9 cellular contexts compared by ENCODE assay signal in the genomic region with DNA sequence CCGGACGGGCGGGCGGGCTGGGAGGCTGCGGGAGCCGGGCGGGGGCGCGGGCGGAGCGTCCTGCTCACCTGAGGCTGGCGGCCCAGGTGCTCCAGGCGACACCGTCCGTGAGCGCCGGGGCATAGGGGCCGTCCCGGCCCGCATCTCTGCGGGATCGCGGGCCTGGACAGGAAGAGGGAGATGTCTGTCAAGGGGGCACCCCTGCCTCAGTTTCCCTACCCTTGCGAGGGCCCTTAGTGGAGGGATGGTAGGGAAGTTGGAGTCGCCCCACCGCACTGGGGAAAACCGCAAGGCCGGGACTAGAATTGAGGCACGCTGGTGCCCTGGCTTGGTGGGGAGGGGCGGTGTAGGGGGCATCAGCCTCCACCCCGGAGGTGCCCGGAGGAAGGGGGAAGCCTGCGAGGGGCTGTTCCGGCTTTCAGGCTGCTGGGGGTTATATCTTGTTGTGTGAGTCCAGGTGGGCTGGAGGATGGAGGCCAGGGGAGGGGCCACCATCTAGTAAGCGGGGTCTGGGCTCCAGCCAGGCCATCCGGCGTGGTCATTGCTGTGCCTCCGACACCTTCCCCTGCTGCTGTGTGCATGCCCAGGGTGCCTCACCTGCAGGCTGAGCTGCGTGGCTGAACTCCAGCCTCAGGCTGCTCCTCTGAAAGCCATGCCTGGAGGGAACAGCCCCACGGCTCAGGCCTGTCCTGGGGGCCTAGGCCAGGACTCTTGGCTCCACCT. TPM values are rescaled to one million over a fixed set of nuclear protein-coding genes. Genes with fewer than 3 reads are reported as not detected.
DNase-seq lines count a peak whose midpoint lies in the region; ATAC-seq and TF ChIP-seq lines count a peak whose summit lies in the region.
"Had no signal": no experiment of that assay in that cellular context is flagged by ENCODE, and none has a peak within 500 bp of the region (broad histone marks: within the 10 kb centered on the region; RNA-seq: fewer than 3 reads in every experiment).

No MANE protein-coding gene starts in this region.

- peak overlapping the region; percentile 29 for H3K4me3 Mint-ChIP-seq in activated T-cell treated with anti-CD3 and anti-CD28 coated beads, Interleukin-2, amount 50 U/mL, for 4 hours
- H3K4me3 Mint-ChIP-seq in central memory CD8-positive, alpha-beta T cell, result peak overlapping the region; percentile 40

- H3K36me3 Mint-ChIP-seq in activated T-cell treated with anti-CD3 and anti-CD28 coated beads, Interleukin-2, amount 50 U/mL, for 4 hours (ENCODE audit: insufficient read depth), result no peaks in the 10 kb centered on the region
- H3K36me3 Mint-ChIP-seq in central memory CD8-positive, alpha-beta T cell (ENCODE audit: insufficient read depth), result no peaks in the 10 kb centered on the region

- ATAC-seq in activated T-cell treated with anti-CD3 and anti-CD28 coated beads, Interleukin-2, amount 50 U/mL, for 4 hours, result peak in 1 of 2 donors; percentile 2
- ATAC-seq in central memory CD8-positive, alpha-beta T cell (replicated peaks; ENCODE audit: extremely low read depth, poor library complexity, severe bottlenecking), result peak; percentile 18
- ATAC-seq in lung (ENCODE audit: insufficient read depth, low FRiP score), result no peak

- H3K4me3 ChIP-seq in lung (peak overlapping the region; percentile 53), tibial nerve (peak overlapping the region; percentile 45 to 72 (median 56))

- TF ChIP-seq POLR2A in tibial nerve (IDR thresholded peaks at IDR 0.05), result no peak

- H3K36me3 ChIP-seq in lung (ENCODE audit: control insufficient read depth in 2 of 2, insufficient read depth in 2 of 2, low read length in 2 of 2) (peaks cover 0 to 5% of the 10 kb centered on the region in 2 donors), tibial nerve (peaks cover 0 to 18% (median 0%) of the 10 kb centered on the region in 3 donors)

- TF ChIP-seq EP300 in tibial nerve (IDR thresholded peaks at IDR 0.05), result no peak

- H3K27me3 Mint-ChIP-seq in activated T-cell treated with anti-CD3 and anti-CD28 coated beads, Interleukin-2, amount 50 U/mL, for 4 hours (ENCODE audit: low read depth), result peaks cover 34% of the 10 kb centered on the region
- peaks cover 28% of the 10 kb centered on the region for H3K27me3 Mint-ChIP-seq in central memory CD8-positive, alpha-beta T cell

- H3K27me3 ChIP-seq in lung (ENCODE audit: control insufficient read depth, insufficient read depth) (no peaks in the 10 kb centered on the region), tibial nerve (peaks cover 0 to 6% of the 10 kb centered on the region in 2 donors)

- no peaks in the 10 kb centered on the region for H3K9me3 ChIP-seq in lung (ENCODE audit: control insufficient read depth in 2 of 2, insufficient read depth in 1 of 2, low read length in 1 of 2)
- no peaks in the 10 kb centered on the region for H3K9me3 ChIP-seq in tibial nerve

- H3K4me1 Mint-ChIP-seq in activated T-cell treated with anti-CD3 and anti-CD28 coated beads, Interleukin-2, amount 50 U/mL, for 4 hours (ENCODE audit: low read depth), result peaks cover 6% of the 10 kb centered on the region
- H3K4me1 Mint-ChIP-seq in central memory CD8-positive, alpha-beta T cell, result no peaks in the 10 kb centered on the region

- H3K27ac ChIP-seq in lung (ENCODE audit: low read depth in 1 of 2, low read length in 1 of 2) (peak overlapping the region in 1 of 2 donors; percentile 37), tibial nerve (peak overlapping the region; percentile 49 to 89 (median 84))

- peaks cover 0 to 44% of the 10 kb centered on the region in 2 donors for H3K4me1 ChIP-seq in lung (ENCODE audit: control insufficient read depth in 2 of 2, insufficient read depth in 2 of 2, low read length in 2 of 2)
- H3K4me1 ChIP-seq in tibial nerve, result peaks cover 9 to 93% (median 69%) of the 10 kb centered on the region in 4 donors

- TF ChIP-seq CTCF in lung (IDR thresholded peaks at IDR 0.05; ENCODE audit: control extremely low read depth, extremely low read depth) (no peak), tibial nerve (IDR thresholded peaks at IDR 0.05) (no peak)

- DNase-seq in activated T-cell treated with anti-CD3 and anti-CD28 coated beads, Interleukin-2, amount 50 U/mL, for 4 hours, result no peak
- DNase-seq in activated T-cell treated with anti-CD3 and anti-CD28 coated beads for 4 hours, result no peak
- DNase-seq in central memory CD8-positive, alpha-beta T cell (ENCODE audit: low spot score in 2 of 2), result no peak
- no peak for DNase-seq in lung (ENCODE audit: low spot score)
- no peak for DNase-seq in tibial nerve (ENCODE audit: low spot score in 2 of 2)
- DNase-seq in NAMALWA (ENCODE audit: low spot score), result no peak
- no peak for DNase-seq in superior temporal gyrus (ENCODE audit: extremely low spot score)
- no peak for DNase-seq in activated CD8-positive, alpha-beta memory T cell treated with anti-CD3 and anti-CD28 coated beads, Interleukin-2, amount 50 U/mL, for 4 hours
- DNase-seq: DND-41 had no signal

- 12 to 24% methylated on average over 26 to 40 of the region's 40 CpGs for WGBS in lung, 2 donors
- 10 to 25% methylated on average over 12 to 21 of the region's 40 CpGs for WGBS in tibial nerve, 2 donors

- H3K9me3 Mint-ChIP-seq in activated T-cell treated with anti-CD3 and anti-CD28 coated beads, Interleukin-2, amount 50 U/mL, for 4 hours, result no peaks in the 10 kb centered on the region
- no peaks in the 10 kb centered on the region for H3K9me3 Mint-ChIP-seq in central memory CD8-positive, alpha-beta T cell

- no peak overlapping the region for H3K27ac Mint-ChIP-seq in central memory CD8-positive, alpha-beta T cell (ENCODE audit: low read depth)

RNA-seq across cellular contexts. Expression of a gene that starts 0.6 kb away (rescaled TPM):
- under 1 TPM; 0.18 to 0.58 (median 0.19) TPM for total RNA-seq in activated T-cell treated with anti-CD3 and anti-CD28 coated beads, Interleukin-2, amount 50 U/mL, for 4 hours
- total RNA-seq in lung, result 10 to 100 TPM; 72.6 to 94.3 TPM
- polyA plus RNA-seq in lung, result 10 to 100 TPM; 51.7 to 65.6 TPM
- 100 to 1,000 TPM; 142 to 261 (median 161) TPM for total RNA-seq in tibial nerve

RNA-seq across cellular contexts. Expression of a gene that starts 13.4 kb away (rescaled TPM):
- total RNA-seq in activated T-cell treated with anti-CD3 and anti-CD28 coated beads, Interleukin-2, amount 50 U/mL, for 4 hours, result 1 to 10 TPM in 1 of 3 donors, under 1 TPM in 2; 0.33 to 1.1 (median 0.74) TPM
- total RNA-seq in lung (10 to 100 TPM in 1 of 2 donors, under 1 TPM in 1; 0.60 to 14.0 TPM), tibial nerve (1 to 10 TPM in 3 of 4 donors, under 1 TPM in 1; 0.42 to 9.9 (median 3.2) TPM)
- 10 to 100 TPM; 15.7 to 18.0 TPM for polyA plus RNA-seq in lung

RNA-seq across cellular contexts. Expression of a gene that starts 15.0 kb away (rescaled TPM):
- total RNA-seq in activated T-cell treated with anti-CD3 and anti-CD28 coated beads, Interleukin-2, amount 50 U/mL, for 4 hours, result under 1 TPM in 1 of 3 donors, not detected in 2; 0.15 TPM
- 10 to 100 TPM; 30.2 to 54.2 TPM for total RNA-seq in lung
- 10 to 100 TPM; 13.5 to 33.5 TPM for polyA plus RNA-seq in lung
- total RNA-seq in tibial nerve, result 10 to 100 TPM; 13.8 to 32.6 (median 19.4) TPM

RNA-seq across cellular contexts. Expression of a gene that starts 29.0 kb away (rescaled TPM):
- 100 to 1,000 TPM; 254 to 300 (median 271) TPM for total RNA-seq in activated T-cell treated with anti-CD3 and anti-CD28 coated beads, Interleukin-2, amount 50 U/mL, for 4 hours
- total RNA-seq in lung (100 to 1,000 TPM in 1 of 2 donors, 10 to 100 TPM in 1; 60.1 to 115 TPM), tibial nerve (100 to 1,000 TPM in 3 of 4 donors, 10 to 100 TPM in 1; 84.9 to 165 (median 139) TPM)
- polyA plus RNA-seq in lung, result 100 to 1,000 TPM; 129 to 181 TPM

RNA-seq across cellular contexts. Expression of a gene that starts 35.5 kb away (rescaled TPM):
- 100 to 1,000 TPM; 193 to 208 (median 194) TPM for total RNA-seq in activated T-cell treated with anti-CD3 and anti-CD28 coated beads, Interleukin-2, amount 50 U/mL, for 4 hours
- total RNA-seq in lung, result 10 to 100 TPM; 21.6 to 39.0 TPM
- 10 to 100 TPM; 23.4 to 32.6 TPM for polyA plus RNA-seq in lung
- total RNA-seq in tibial nerve, result 10 to 100 TPM; 18.4 to 48.9 (median 22.5) TPM

Comparison
In these comparisons a context has a peak if more than half of its experiments do, and no peak if none do; other contexts are left out.
1. RNA of a gene that starts 0.6 kb away (total RNA-seq): 142 to 261 TPM in tibial nerve and 72.6 to 94.3 TPM in lung; 0.18 to 0.58 TPM in activated T-cell treated with anti-CD3 and anti-CD28 coated beads, Interleukin-2, amount 50 U/mL, for 4 hours; every median in the first group is over 10 times any median in the second.
2. RNA of a gene that starts 15.0 kb away (total RNA-seq): 30.2 to 54.2 TPM in lung and 13.8 to 32.6 TPM in tibial nerve; 0.15 TPM in activated T-cell treated with anti-CD3 and anti-CD28 coated beads, Interleukin-2, amount 50 U/mL, for 4 hours; every median in the first group is over 10 times any median in the second.